In genomic region chr7:129553861-129554530, GRCh38 we compare ENCODE assay signal across 10 cellular contexts. TPM values are rescaled to one million over a fixed set of nuclear protein-coding genes. Genes with fewer than 3 reads are reported as not detected.
A peak's percentile ranks its signal among the peaks of the same experiment; 100 is the strongest.
DNase-seq lines count a peak whose midpoint lies in the region; ATAC-seq, FAIRE-seq and TF ChIP-seq lines count a peak whose summit lies in the region.
"Had no signal": no experiment of that assay in that cellular context is flagged by ENCODE, and none has a peak within 500 bp of the region (broad histone marks: within the 10 kb centered on the region; RNA-seq: fewer than 3 reads in every experiment).

No MANE protein-coding gene starts in this region.

- ATAC-seq in HepG2: no peak
- ATAC-seq in right lobe of liver: no peak
- ATAC-seq in K562: peak; percentile 48
- no peak for ATAC-seq in GM21717 (IDR thresholded peaks at IDR 0.05; ENCODE audit: unreplicated experiment)

- in situ Hi-C loops in HepG2 (cut with HindIII; ENCODE audit: extremely low pct_ligation_motif_present, low pct_unique_long_range_greater_than_20kb) (no loop called here), K562 (cut with MboI) (no loop called here)

- H3K27ac ChIP-seq in HepG2 (ENCODE audit: extremely low read length, insufficient read depth, low read length) (no peak overlapping the region), right lobe of liver (no peak overlapping the region), SU-DHL-6 (ENCODE audit: low read depth, low read length) (no peak overlapping the region), K562 (ENCODE audit: extremely low read depth, low read depth, low read length) (no peak overlapping the region)
- H3K27ac ChIP-seq: BLaER1 treated with 17β-estradiol and CSF1 and Interleukin-3, amounts not matched to agents 10 nM and 100 nM had no signal

- no peak for TF ChIP-seq POLR2A in HepG2 (IDR thresholded peaks at IDR 0.05; ENCODE audit: insufficient read depth in 1 of 2, low read depth in 2 of 2, low read length in 2 of 2)
- no peak for TF ChIP-seq POLR2A in right lobe of liver (IDR thresholded peaks at IDR 0.05)
- TF ChIP-seq POLR2A in K562 (conservative IDR thresholded peaks at IDR 0.05): no peak

- POLR2A ChIA-PET in HepG2 (lab: Yijun Ruan, JAX) (no interaction called here), K562 (lab: Yijun Ruan, JAX) (interaction anchor here (0.6 to 1.5 kb wide), 3 partner anchors 10 to 79 kb away, joined by 3 read pairs; no protein-coding TSS in a partner anchor)

- no peaks in the 10 kb centered on the region for H3F3A ChIP-seq in SU-DHL-6 (ENCODE audit: insufficient read depth)

- no peak for TF ChIP-seq RAD21 in HepG2 (CRISPR knock-in tag; IDR thresholded peaks at IDR 0.05)
- TF ChIP-seq RAD21 in K562 (CRISPR knock-in tag; conservative IDR thresholded peaks at IDR 0.05 in 1 of 2, IDR thresholded peaks at IDR 0.05 in 1 of 2): no peak

- TF ChIP-seq EP300 in HepG2 (IDR thresholded peaks at IDR 0.05; ENCODE audit: low read depth in 2 of 2, low read length in 2 of 2): no peak
- no peak for TF ChIP-seq EP300 in HepG2 (CRISPR knock-in tag; IDR thresholded peaks at IDR 0.05; ENCODE audit: borderline replicate concordance)
- TF ChIP-seq EP300 in K562 (IDR thresholded peaks at IDR 0.05; ENCODE audit: low read length): no peak

- H3K4me2 ChIP-seq in HepG2 (ENCODE audit: low read depth, low read length) (no peak overlapping the region; the same call in 1 of the 2 replicates), SU-DHL-6 (ENCODE audit: low read depth, low read length, poor library complexity, severe bottlenecking) (peak overlapping the region; percentile 34), K562 (ENCODE audit: insufficient read depth, low read length) (peak overlapping the region; percentile 42; the same call in 1 of the 2 replicates)
- H3K4me2 ChIP-seq: BLaER1 treated with 17β-estradiol and CSF1 and Interleukin-3, amounts not matched to agents 10 nM and 100 nM had no signal

- WGBS in HepG2 (ENCODE audit: low lambda C conversion rate): 36% methylated on average over 17 of the region's 17 CpGs
- WGBS in right lobe of liver (ENCODE audit: insufficient coverage, low coverage, low lambda C conversion rate, missing lambda C conversion rate): 35% methylated on average over 17 of the region's 17 CpGs
- 4% methylated on average over 17 of the region's 17 CpGs for WGBS in K562 (ENCODE audit: insufficient coverage, low coverage, missing lambda C conversion rate)

- FAIRE-seq in HepG2 (lab: Jason Lieb, UNC) (no peak), K562 (lab: Jason Lieb, UNC) (no peak)

- H2AFZ ChIP-seq in HepG2 (ENCODE audit: low read length): no peak overlapping the region
- H2AFZ ChIP-seq in SU-DHL-6 (ENCODE audit: low read depth, low read length, severe bottlenecking): peak overlapping the region; percentile 24
- peak overlapping the region; percentile 6 for H2AFZ ChIP-seq in K562 (ENCODE audit: low read depth, low read length)

- DNase-seq in HepG2 (ENCODE audit: low spot score) (no peak), right lobe of liver (no peak), K562 (ENCODE audit: extremely low read depth in 1 of 4, low spot score in 3 of 4) (peak in 1 of 4 experiments; percentile 48), GM20000 (ENCODE audit: low spot score) (no peak), T1000 (lab: John Stamatoyannopoulos, UW) (no peak)
- peak; percentile 9 for DNase-seq in stimulated activated CD8-positive, alpha-beta memory T cell treated with anti-CD3 and anti-CD28 coated beads, Interleukin-15, amount 100 ng/mL, for 1 hour (ENCODE audit: low read depth)

- H3K36me3 ChIP-seq in HepG2 (replicated peaks in 1 of 2; ENCODE audit: control insufficient read depth in 1 of 2, insufficient read depth in 2 of 2, low read length in 2 of 2) (no peaks in the 10 kb centered on the region), right lobe of liver (no peaks in the 10 kb centered on the region), SU-DHL-6 (ENCODE audit: low read length) (no peaks in the 10 kb centered on the region), K562 (ENCODE audit: control insufficient read depth, insufficient read depth, low read length) (no peaks in the 10 kb centered on the region)
- H3K36me3 ChIP-seq: BLaER1 treated with 17β-estradiol and CSF1 and Interleukin-3, amounts not matched to agents 10 nM and 100 nM had no signal

- no peaks in the 10 kb centered on the region for H4K20me1 ChIP-seq in HepG2 (ENCODE audit: insufficient read depth, low read length)
- H4K20me1 ChIP-seq in SU-DHL-6 (ENCODE audit: low read depth, low read length): no peaks in the 10 kb centered on the region
- no peaks in the 10 kb centered on the region; the same call in 1 of the 2 replicates for H4K20me1 ChIP-seq in K562 (replicated peaks; ENCODE audit: control insufficient read depth, insufficient read depth, low read length)
- H4K20me1 ChIP-seq: BLaER1 treated with 17β-estradiol and CSF1 and Interleukin-3, amounts not matched to agents 10 nM and 100 nM had no signal

- H3K9me3 ChIP-seq in HepG2 (ENCODE audit: low read length): no peaks in the 10 kb centered on the region
- H3K9me3 ChIP-seq in right lobe of liver: no peaks in the 10 kb centered on the region
- no peaks in the 10 kb centered on the region for H3K9me3 ChIP-seq in SU-DHL-6 (ENCODE audit: insufficient read depth, low read length)
- H3K9me3 ChIP-seq in K562 (replicated peaks; ENCODE audit: control insufficient read depth, insufficient read depth, low read depth, low read length): no peaks in the 10 kb centered on the region
- H3K9me3 ChIP-seq: BLaER1 treated with 17β-estradiol and CSF1 and Interleukin-3, amounts not matched to agents 10 nM and 100 nM had no signal

- H3K4me3 ChIP-seq in HepG2 (replicated peaks in 1 of 3; ENCODE audit: insufficient read depth in 1 of 3, low read depth in 2 of 3, low read length in 3 of 3): no peak overlapping the region
- no peak overlapping the region for H3K4me3 ChIP-seq in right lobe of liver
- no peak overlapping the region for H3K4me3 ChIP-seq in SU-DHL-6 (ENCODE audit: insufficient read depth, low read length, poor library complexity, severe bottlenecking)
- H3K4me3 ChIP-seq in K562: no peak overlapping the region
- H3K4me3 ChIP-seq: BLaER1 treated with 17β-estradiol and CSF1 and Interleukin-3, amounts not matched to agents 10 nM and 100 nM had no signal

- CTCF ChIA-PET in HepG2 (lab: Yijun Ruan, JAX; ENCODE audit: low intra/inter-chr PET ratio, low total read pairs) (no interaction called here), K562 (lab: Yijun Ruan, JAX; ENCODE audit: low intra/inter-chr PET ratio) (no interaction called here)

- no peak overlapping the region for H3K9ac ChIP-seq in HepG2 (ENCODE audit: insufficient read depth, low read depth, low read length)
- H3K9ac ChIP-seq in SU-DHL-6 (ENCODE audit: low read length): peak overlapping the region; percentile 28; the same call in 1 of the 2 replicates
- peak overlapping the region in 1 of 2 experiments; percentile 63; a peak in 1 of 4 replicates for H3K9ac ChIP-seq in K562 (ENCODE audit: insufficient read depth in 1 of 2, low read depth in 2 of 2, low read length in 2 of 2)
- H3K9ac ChIP-seq: BLaER1 treated with 17β-estradiol and CSF1 and Interleukin-3, amounts not matched to agents 10 nM and 100 nM had no signal

- TF ChIP-seq CTCF in HepG2 (CRISPR knock-in tag; IDR thresholded peaks at IDR 0.05) (no peak), right lobe of liver (IDR thresholded peaks at IDR 0.05) (no peak), SU-DHL-6 (IDR thresholded peaks at IDR 0.05; ENCODE audit: insufficient read depth, low read length, poor library complexity, severe bottlenecking) (no peak), K562 (IDR thresholded peaks at IDR 0.05 in 2 of 3, conservative IDR thresholded peaks at IDR 0.05 in 1 of 3; ENCODE audit: insufficient read depth in 2 of 3, low read depth in 1 of 3, low read length in 3 of 3) (no peak), GM20000 (IDR thresholded peaks at IDR 0.05; ENCODE audit: extremely low read depth, missing control alignments) (no peak)

- intact Hi-C loops in HepG2 (cut with micrococcal nuclease; ENCODE audit: unreplicated experiment) (no loop called here), right lobe of liver (cut with DNase I) (no loop called here), K562 (cut with micrococcal nuclease) (no loop called here)

- peaks cover 11% of the 10 kb centered on the region; the same call in 1 of the 2 replicates for H3K4me1 ChIP-seq in HepG2 (ENCODE audit: insufficient read depth, low read length)
- H3K4me1 ChIP-seq in right lobe of liver: no peaks in the 10 kb centered on the region
- H3K4me1 ChIP-seq in K562 (replicated peaks in 1 of 2; ENCODE audit: control insufficient read depth in 2 of 2, insufficient read depth in 2 of 2, low read length in 2 of 2): peaks cover 0 to 5% of the 10 kb centered on the region in 2 experiments; a peak in 3 of 5 replicates
- H3K4me1 ChIP-seq: BLaER1 treated with 17β-estradiol and CSF1 and Interleukin-3, amounts not matched to agents 10 nM and 100 nM had no signal

- H3K79me2 ChIP-seq in HepG2 (ENCODE audit: insufficient read depth, low read length): no peaks in the 10 kb centered on the region
- no peaks in the 10 kb centered on the region for H3K79me2 ChIP-seq in SU-DHL-6 (ENCODE audit: insufficient read depth, low read length)
- no peaks in the 10 kb centered on the region for H3K79me2 ChIP-seq in K562 (ENCODE audit: control insufficient read depth, insufficient read depth, low read length)

- H3K27me3 ChIP-seq in HepG2 (ENCODE audit: control insufficient read depth in 1 of 2, insufficient read depth in 2 of 2, low read length in 2 of 2) (peaks cover 0 to 11% of the 10 kb centered on the region in 2 experiments; a peak in 1 of 5 replicates), right lobe of liver (no peaks in the 10 kb centered on the region), SU-DHL-6 (ENCODE audit: low read length) (no peaks in the 10 kb centered on the region), K562 (ENCODE audit: control insufficient read depth in 2 of 2, insufficient read depth in 2 of 2, low read length in 2 of 2) (peaks cover 12 to 43% of the 10 kb centered on the region in 2 experiments)
- H3K27me3 ChIP-seq: BLaER1 treated with 17β-estradiol and CSF1 and Interleukin-3, amounts not matched to agents 10 nM and 100 nM had no signal

- no TSS peak for BruUV-seq in HepG2 (replicated peaks; lab: Mats Ljungman, UMichigan)
- BruUV-seq in K562 (replicated peaks; lab: Mats Ljungman, UMichigan): no TSS peak

- no peaks in the 10 kb centered on the region for H3K9me1 ChIP-seq in K562 (ENCODE audit: control insufficient read depth, insufficient read depth, low read length)

- no peaks in the 10 kb centered on the region for H3K9me2 ChIP-seq in SU-DHL-6 (replicated peaks; ENCODE audit: insufficient read depth, low read length)

RNA-seq across cellular contexts. Expression of gene SMKR1, which starts 51.7 kb away (rescaled TPM):
- total RNA-seq in HepG2 (2016; rRNA removed; fragmentation: Illumina TruSeq; extraction: Trizol): not detected in 2 replicates
- total RNA-seq in HepG2 (2016; cell fraction: cytosol; rRNA removed; fragmentation: Illumina TruSeq; extraction: Trizol; ENCODE audit: low read depth): 0.26 TPM in 1 of 2 replicates, not detected in the other
- total RNA-seq in HepG2 (2016; cell fraction: insoluble cytoplasmic fraction; rRNA removed; fragmentation: Illumina TruSeq; extraction: Trizol): not detected in 2 replicates
- 0.21 TPM in 1 of 2 replicates, not detected in the other for total RNA-seq in HepG2 (2016; cell fraction: membrane; rRNA removed; fragmentation: Illumina TruSeq; extraction: Trizol)
- not detected in 2 replicates for total RNA-seq in HepG2 (2016; cell fraction: nucleus; rRNA removed; fragmentation: Illumina TruSeq; extraction: Trizol)
- polyA plus RNA-seq in HepG2 (2011; rRNA removed): 0.07 TPM in 1 of 2 replicates, not detected in the other
- not detected in 2 replicates for polyA plus RNA-seq in HepG2 (2011; cell fraction: cytosol; rRNA removed)
- polyA plus RNA-seq in HepG2 (2011; cell fraction: nucleus; rRNA removed): not detected in 2 replicates
- not detected in 2 replicates for polyA plus RNA-seq in HepG2 (2012)
- 0.14 TPM in 1 of 2 replicates, not detected in the other for polyA plus RNA-seq in HepG2 (2016; cell fraction: cytosol; fragmentation: Illumina TruSeq; extraction: Trizol; ENCODE audit: low read depth)
- not detected in 2 replicates for polyA plus RNA-seq in HepG2 (2016; cell fraction: insoluble cytoplasmic fraction; fragmentation: Illumina TruSeq; extraction: Trizol; ENCODE audit: low read depth)
- 0.16 TPM in 1 of 2 replicates, not detected in the other for polyA plus RNA-seq in HepG2 (2016; cell fraction: membrane; fragmentation: Illumina TruSeq; extraction: Trizol; ENCODE audit: low read depth)
- not detected in 2 replicates for polyA plus RNA-seq in HepG2 (2016; cell fraction: nucleus; fragmentation: Illumina TruSeq; extraction: Trizol; ENCODE audit: insufficient read depth, low read depth)
- 0.87 TPM in 1 of 2 replicates, not detected in the other for polyA minus RNA-seq in HepG2 (2011; rRNA and poly(A)+ RNA removed; ENCODE audit: low replicate concordance)
- polyA minus RNA-seq in HepG2 (2011; cell fraction: cytosol; rRNA and poly(A)+ RNA removed): not detected in 2 replicates
- not detected in 2 replicates for polyA minus RNA-seq in HepG2 (2011; cell fraction: nucleus; rRNA and poly(A)+ RNA removed)
- total RNA-seq in right lobe of liver: not detected
- 1.4 and 1.6 TPM in 2 replicates for total RNA-seq in K562 (2011; cell fraction: chromatin; rRNA removed; ENCODE audit: low replicate concordance)
- 1.4 TPM in 1 of 2 replicates, not detected in the other for total RNA-seq in K562 (2011; cell fraction: nucleolus; rRNA removed)
- total RNA-seq in K562 (2011; cell fraction: nucleoplasm; rRNA removed): 1.5 TPM in 1 of 2 replicates, not detected in the other
- 0.37 TPM in 1 of 2 replicates, not detected in the other for total RNA-seq in K562 (2014; rRNA removed)
- total RNA-seq in K562 (2014; rRNA removed; fragmentation: Illumina TruSeq; extraction: Trizol): 1.1 and 1.4 TPM in 2 replicates
- 0.62 and 1.7 TPM in 2 replicates for total RNA-seq in K562 (2015; rRNA removed; fragmentation: Illumina TruSeq; extraction: Trizol)
- total RNA-seq in K562 (2021): 0.58 and 1.5 TPM in 2 replicates
- 1.3 and 1.5 TPM in 2 replicates for polyA plus RNA-seq in K562 (2011; rRNA removed)
- polyA plus RNA-seq in K562 (2011; cell fraction: cytosol; rRNA removed): 0.13 and 0.94 TPM in 2 replicates
- 5.4 and 7.6 TPM in 2 replicates for polyA plus RNA-seq in K562 (2011; cell fraction: nucleus; rRNA removed)
- 1.9 and 2.1 TPM in 2 replicates for polyA plus RNA-seq in K562 (2012)
- polyA plus RNA-seq in K562 (2014; fragmentation: Illumina TruSeq; extraction: Trizol): 1.4 and 1.5 TPM in 2 replicates
- polyA plus RNA-seq in K562 (2014; fragmentation: Nextera tagmentation; extraction: Ambion mirVana): under 1 TPM; 0.59 to 0.73 TPM
- polyA plus RNA-seq in K562 (2014; rRNA removed): 1.8 TPM in 2 replicates
- polyA minus RNA-seq in K562 (2011; rRNA and poly(A)+ RNA removed): 1.5 TPM in 1 of 2 replicates, not detected in the other
- not detected in 2 replicates for polyA minus RNA-seq in K562 (2011; cell fraction: cytosol; rRNA and poly(A)+ RNA removed)
- polyA minus RNA-seq in K562 (2011; cell fraction: nucleus; rRNA and poly(A)+ RNA removed): 0.78 TPM in 1 of 2 replicates, not detected in the other
- total RNA-seq: kidney epithelial cell had no signal

RNA-seq across cellular contexts. Expression of gene NRF1, which starts 57.5 kb away (rescaled TPM):
- total RNA-seq in HepG2 (2016; rRNA removed; fragmentation: Illumina TruSeq; extraction: Trizol): 10.1 and 16.2 TPM in 2 replicates
- 10.9 TPM in 2 replicates for total RNA-seq in HepG2 (2016; cell fraction: cytosol; rRNA removed; fragmentation: Illumina TruSeq; extraction: Trizol; ENCODE audit: low read depth)
- 10.6 and 17.7 TPM in 2 replicates for total RNA-seq in HepG2 (2016; cell fraction: insoluble cytoplasmic fraction; rRNA removed; fragmentation: Illumina TruSeq; extraction: Trizol)
- total RNA-seq in HepG2 (2016; cell fraction: membrane; rRNA removed; fragmentation: Illumina TruSeq; extraction: Trizol): 9.0 and 11.3 TPM in 2 replicates
- 17.2 and 20.8 TPM in 2 replicates for total RNA-seq in HepG2 (2016; cell fraction: nucleus; rRNA removed; fragmentation: Illumina TruSeq; extraction: Trizol)
- 9.3 and 11.0 TPM in 2 replicates for polyA plus RNA-seq in HepG2 (2011; rRNA removed)
- 8.8 and 9.7 TPM in 2 replicates for polyA plus RNA-seq in HepG2 (2011; cell fraction: cytosol; rRNA removed)
- polyA plus RNA-seq in HepG2 (2011; cell fraction: nucleus; rRNA removed): 13.7 and 15.4 TPM in 2 replicates
- polyA plus RNA-seq in HepG2 (2012): 7.3 and 7.6 TPM in 2 replicates
- 1.5 and 1.6 TPM in 2 replicates for polyA plus RNA-seq in HepG2 (2016; cell fraction: cytosol; fragmentation: Illumina TruSeq; extraction: Trizol; ENCODE audit: low read depth)
- 14.0 and 14.7 TPM in 2 replicates for polyA plus RNA-seq in HepG2 (2016; cell fraction: insoluble cytoplasmic fraction; fragmentation: Illumina TruSeq; extraction: Trizol; ENCODE audit: low read depth)
- 3.5 and 4.0 TPM in 2 replicates for polyA plus RNA-seq in HepG2 (2016; cell fraction: membrane; fragmentation: Illumina TruSeq; extraction: Trizol; ENCODE audit: low read depth)
- 17.5 and 20.4 TPM in 2 replicates for polyA plus RNA-seq in HepG2 (2016; cell fraction: nucleus; fragmentation: Illumina TruSeq; extraction: Trizol; ENCODE audit: insufficient read depth, low read depth)
- polyA minus RNA-seq in HepG2 (2011; rRNA and poly(A)+ RNA removed; ENCODE audit: low replicate concordance): 33.4 and 59.8 TPM in 2 replicates
- 8.1 and 8.9 TPM in 2 replicates for polyA minus RNA-seq in HepG2 (2011; cell fraction: cytosol; rRNA and poly(A)+ RNA removed)
- polyA minus RNA-seq in HepG2 (2011; cell fraction: nucleus; rRNA and poly(A)+ RNA removed): 27.0 and 28.1 TPM in 2 replicates
- total RNA-seq in right lobe of liver: 1 to 10 TPM; 3.9 to 6.8 (median 5.3) TPM
- 82.6 and 84.4 TPM in 2 replicates for total RNA-seq in K562 (2011; cell fraction: chromatin; rRNA removed; ENCODE audit: low replicate concordance)
- total RNA-seq in K562 (2011; cell fraction: nucleolus; rRNA removed): 37.0 and 42.8 TPM in 2 replicates
- 60.8 and 84.7 TPM in 2 replicates for total RNA-seq in K562 (2011; cell fraction: nucleoplasm; rRNA removed)
- total RNA-seq in K562 (2014; rRNA removed): 16.2 and 17.5 TPM in 2 replicates
- total RNA-seq in K562 (2014; rRNA removed; fragmentation: Illumina TruSeq; extraction: Trizol): 17.8 and 18.5 TPM in 2 replicates
- 17.6 and 20.3 TPM in 2 replicates for total RNA-seq in K562 (2015; rRNA removed; fragmentation: Illumina TruSeq; extraction: Trizol)
- total RNA-seq in K562 (2021): 20.9 and 22.6 TPM in 2 replicates
- 28.8 and 29.4 TPM in 2 replicates for polyA plus RNA-seq in K562 (2011; rRNA removed)
- 20.4 and 25.5 TPM in 2 replicates for polyA plus RNA-seq in K562 (2011; cell fraction: cytosol; rRNA removed)
- polyA plus RNA-seq in K562 (2011; cell fraction: nucleus; rRNA removed): 31.6 and 40.0 TPM in 2 replicates
- polyA plus RNA-seq in K562 (2012): 13.5 and 18.1 TPM in 2 replicates
- polyA plus RNA-seq in K562 (2014; fragmentation: Illumina TruSeq; extraction: Trizol): 19.9 and 24.3 TPM in 2 replicates
- 1 to 10 TPM; 8.6 to 8.9 TPM for polyA plus RNA-seq in K562 (2014; fragmentation: Nextera tagmentation; extraction: Ambion mirVana)
- polyA plus RNA-seq in K562 (2014; rRNA removed): 20.8 and 25.0 TPM in 2 replicates
- 44.2 and 48.6 TPM in 2 replicates for polyA minus RNA-seq in K562 (2011; rRNA and poly(A)+ RNA removed)
- 16.7 and 17.8 TPM in 2 replicates for polyA minus RNA-seq in K562 (2011; cell fraction: cytosol; rRNA and poly(A)+ RNA removed)
- polyA minus RNA-seq in K562 (2011; cell fraction: nucleus; rRNA and poly(A)+ RNA removed): 24.8 and 35.5 TPM in 2 replicates

Comparison
In these comparisons a context has a peak if more than half of its experiments do, and no peak if none do; other contexts are left out.
1. Of the 241 proteins assayed by ChIP-seq in both HepG2 and K562: peak only in HepG2: none; only in K562: NFIC, RAD51, USF2 and ZBTB40; in both: none; in neither: 237.